ENCODE assay signal across 11 cellular contexts in the genomic region with DNA sequence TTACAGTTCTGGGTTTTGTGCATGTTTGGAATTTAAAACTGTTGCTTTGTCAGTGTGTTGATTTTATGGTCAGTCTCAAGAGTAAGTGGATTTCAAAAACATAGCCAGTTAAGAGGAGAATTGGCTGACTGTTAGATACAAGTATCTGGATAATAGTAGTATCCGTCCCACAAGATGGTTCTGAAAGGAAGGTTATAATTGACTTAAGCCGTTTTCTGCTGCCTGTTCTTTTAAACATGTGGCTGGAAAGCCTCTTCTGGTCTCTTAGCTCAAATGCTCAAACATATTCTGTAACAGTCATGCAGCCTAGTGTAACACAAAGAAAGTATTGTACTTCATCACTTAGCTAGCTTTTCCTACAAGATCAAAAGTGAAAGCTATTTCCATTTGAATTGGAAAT.
DNase-seq lines count a peak whose midpoint lies in the region; ATAC-seq and TF ChIP-seq lines count a peak whose summit lies in the region.
"Had no signal": no experiment of that assay in that cellular context is flagged by ENCODE, and none has a peak within 500 bp of the region (broad histone marks: within the 10 kb centered on the region; RNA-seq: fewer than 3 reads in every experiment).

No MANE protein-coding gene starts in this region.

- peaks cover 2% of the 10 kb centered on the region for H3K9me3 Mint-ChIP-seq in nephron
- H3K9me3 Mint-ChIP-seq in endothelial cell (ENCODE audit: unreplicated experiment): no peaks in the 10 kb centered on the region

- H3K27ac ChIP-seq in coronary artery (peak overlapping the region in 1 of 2 donors; percentile 63), caudate nucleus (ENCODE audit: low read depth, low read length) (no peak overlapping the region)
- H3K27ac ChIP-seq: BLaER1, thoracic aorta had no signal

- TF ChIP-seq CTCF in coronary artery (IDR thresholded peaks at IDR 0.05) (no peak), nephron (IDR thresholded peaks at IDR 0.05; ENCODE audit: unreplicated experiment in 3 of 3) (no peak), endothelial cell (IDR thresholded peaks at IDR 0.05; ENCODE audit: unreplicated experiment) (no peak)

- H3K27me3 Mint-ChIP-seq in nephron (ENCODE audit: low read depth): no peaks in the 10 kb centered on the region
- H3K27me3 Mint-ChIP-seq in endothelial cell (ENCODE audit: unreplicated experiment): no peaks in the 10 kb centered on the region

- H3K4me1 Mint-ChIP-seq in nephron (peaks cover 7% of the 10 kb centered on the region), endothelial cell (ENCODE audit: unreplicated experiment) (no peaks in the 10 kb centered on the region)

- ATAC-seq in GM18511 (IDR thresholded peaks at IDR 0.05; ENCODE audit: unreplicated experiment) (no peak), HG03432 (IDR thresholded peaks at IDR 0.05; ENCODE audit: unreplicated experiment) (no peak)
- ATAC-seq: activated T-cell treated with anti-CD3 and anti-CD28 coated beads, Interleukin-2, amount 50 U/mL, for 4 hours had no signal

- peak overlapping the region; percentile 1 to 41 (median 24) for H3K27ac Mint-ChIP-seq in nephron
- H3K27ac Mint-ChIP-seq in endothelial cell (ENCODE audit: unreplicated experiment): no peak overlapping the region

- H3K4me3 Mint-ChIP-seq in nephron (no peak overlapping the region), endothelial cell (ENCODE audit: unreplicated experiment) (no peak overlapping the region)
- H3K4me3 Mint-ChIP-seq: activated T-cell treated with anti-CD3 and anti-CD28 coated beads, Interleukin-2, amount 50 U/mL, for 4 hours had no signal

- no peaks in the 10 kb centered on the region for H3K36me3 Mint-ChIP-seq in nephron (ENCODE audit: low read depth)
- no peaks in the 10 kb centered on the region for H3K36me3 Mint-ChIP-seq in endothelial cell (ENCODE audit: low read depth, unreplicated experiment)

- peak overlapping the region; percentile 2 for H3K4me3 ChIP-seq in coronary artery
- H3K4me3 ChIP-seq: BLaER1, thoracic aorta had no signal

- DNase-seq in DMS79 treated with DMSO at 0.1 percent for 48 hours (lab: John Stamatoyannopoulos, UW) (peak; percentile 36), NCI-H345 (lab: John Stamatoyannopoulos, UW) (peak; percentile 78), coronary artery (ENCODE audit: low spot score) (no peak), endothelial cell (ENCODE audit: low spot score) (no peak), caudate nucleus (lab: John Stamatoyannopoulos, UW) (no peak)
- DNase-seq: activated T-cell treated with anti-CD3 and anti-CD28 coated beads, Interleukin-2, amount 50 U/mL, for 4 hours had no signal

Comparison
In these comparisons a context has a peak if more than half of its experiments do, and no peak if none do; other contexts are left out.
1. DNase-seq: peak in DMS79 treated with DMSO at 0.1 percent for 48 hours (single experiment) and NCI-H345 (single experiment); none in coronary artery (single experiment), endothelial cell (single experiment) and caudate nucleus (0 of 61).